10 cellular contexts compared by ENCODE assay signal in the genomic region with DNA sequence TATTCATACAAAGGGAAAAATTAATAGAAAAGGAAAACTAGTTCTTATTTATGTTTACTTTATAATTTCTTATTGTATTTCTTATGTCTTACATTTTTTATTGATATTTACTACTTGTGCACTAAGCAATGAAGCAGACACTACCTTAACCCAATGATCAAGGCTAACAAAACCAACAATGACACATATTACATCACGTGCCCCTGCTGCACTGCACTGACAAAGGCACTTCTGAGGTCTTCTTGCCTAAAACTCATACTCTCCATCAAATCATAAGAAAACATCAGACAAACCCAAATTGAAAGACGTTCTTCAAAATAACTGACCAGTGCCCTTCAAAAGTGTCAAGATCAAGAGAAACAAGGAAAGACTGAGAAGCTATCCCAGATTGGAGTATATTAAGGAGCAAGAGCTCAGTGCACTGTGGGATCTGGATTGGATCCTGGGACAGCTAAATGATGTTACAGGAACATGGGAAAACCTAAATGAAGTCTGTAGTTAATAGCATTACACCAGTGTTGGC.
DNase-seq lines count a peak whose midpoint lies in the region; ATAC-seq and TF ChIP-seq lines count a peak whose summit lies in the region.
"Had no signal": no experiment of that assay in that cellular context is flagged by ENCODE, and none has a peak within 500 bp of the region (broad histone marks: within the 10 kb centered on the region; RNA-seq: fewer than 3 reads in every experiment).

No MANE protein-coding gene starts in this region.

- no peaks in the 10 kb centered on the region for H3K27me3 Mint-ChIP-seq in HFFc6 (ENCODE audit: insufficient read depth)
- no peaks in the 10 kb centered on the region for H3K27me3 Mint-ChIP-seq in central memory CD8-positive, alpha-beta T cell
- no peaks in the 10 kb centered on the region for H3K27me3 Mint-ChIP-seq in osteocyte (ENCODE audit: unreplicated experiment)
- H3K27me3 Mint-ChIP-seq: naive B cell had no signal

- DNase-seq in HFFc6 (no peak), SW480 (ENCODE audit: low spot score) (peak; percentile 17), osteocyte (ENCODE audit: extremely low spot score, unreplicated experiment) (no peak), C1 segment of cervical spinal cord (lab: John Stamatoyannopoulos, UW) (no peak)
- no peak for DNase-seq in central memory CD8-positive, alpha-beta T cell (ENCODE audit: low spot score in 2 of 2)
- DNase-seq: naive B cell, NCI-H2227 treated with DMSO at 0.1 percent for 48 hours had no signal

- no peak for ATAC-seq in central memory CD8-positive, alpha-beta T cell (replicated peaks; ENCODE audit: extremely low read depth, poor library complexity, severe bottlenecking)
- ATAC-seq in HG02763 (IDR thresholded peaks at IDR 0.05; ENCODE audit: unreplicated experiment) (no peak), GM19023 (IDR thresholded peaks at IDR 0.05; ENCODE audit: unreplicated experiment) (no peak)
- ATAC-seq: left lobe of liver had no signal

- TF ChIP-seq CTCF in HFFc6 (IDR thresholded peaks at IDR 0.05) (no peak), osteocyte (IDR thresholded peaks at IDR 0.05) (no peak)

- H3K36me3 Mint-ChIP-seq in HFFc6 (ENCODE audit: low read depth) (peaks cover 2% of the 10 kb centered on the region; the same call in 1 of the 2 replicates), osteocyte (ENCODE audit: unreplicated experiment) (no peaks in the 10 kb centered on the region)
- H3K36me3 Mint-ChIP-seq in central memory CD8-positive, alpha-beta T cell (ENCODE audit: insufficient read depth), result peaks cover 1% of the 10 kb centered on the region
- H3K36me3 Mint-ChIP-seq: naive B cell had no signal

- no peaks in the 10 kb centered on the region for H3K9me3 Mint-ChIP-seq in HFFc6
- no peaks in the 10 kb centered on the region for H3K9me3 Mint-ChIP-seq in central memory CD8-positive, alpha-beta T cell
- no peaks in the 10 kb centered on the region for H3K9me3 Mint-ChIP-seq in osteocyte (ENCODE audit: unreplicated experiment)

- H3K27ac Mint-ChIP-seq in HFFc6 (peak overlapping the region; percentile 93), osteocyte (ENCODE audit: unreplicated experiment) (peak overlapping the region; percentile 95)
- H3K27ac Mint-ChIP-seq in central memory CD8-positive, alpha-beta T cell (ENCODE audit: low read depth), result peak overlapping the region; percentile 86
- H3K27ac Mint-ChIP-seq: naive B cell had no signal

- H3K4me3 Mint-ChIP-seq in HFFc6 (peak overlapping the region; percentile 76), osteocyte (ENCODE audit: unreplicated experiment) (no peak overlapping the region)
- H3K4me3 Mint-ChIP-seq in central memory CD8-positive, alpha-beta T cell, result peak overlapping the region; percentile 34
- H3K4me3 Mint-ChIP-seq: naive B cell had no signal

- H3K4me1 Mint-ChIP-seq in HFFc6 (ENCODE audit: low read depth) (peaks cover 46% of the 10 kb centered on the region), osteocyte (ENCODE audit: unreplicated experiment) (peaks cover 37% of the 10 kb centered on the region)
- peaks cover 13% of the 10 kb centered on the region for H3K4me1 Mint-ChIP-seq in central memory CD8-positive, alpha-beta T cell
- H3K4me1 Mint-ChIP-seq: naive B cell had no signal
